36 cellular contexts compared by ENCODE assay signal in genomic region chr17:60098578-60098977, GRCh38. TPM values are rescaled to one million over a fixed set of nuclear protein-coding genes. Genes with fewer than 3 reads are reported as not detected.
"Had no signal": no experiment of that assay in that cellular context is flagged by ENCODE, and none has a peak within 500 bp of the region (broad histone marks: within the 10 kb centered on the region; RNA-seq: fewer than 3 reads in every experiment).

No MANE protein-coding gene starts in this region.

- H3K4me3 ChIP-seq: adrenal gland, Peyer's patch, SJSA1 had no signal

- H3K27ac ChIP-seq: adrenal gland, KMS-11, Peyer's patch, SJSA1, VCaP had no signal

- H3K27me3 ChIP-seq: adrenal gland, Peyer's patch, SJSA1 had no signal

- H3K4me2 ChIP-seq: KMS-11 had no signal

- H3K9me3 ChIP-seq: adrenal gland, Peyer's patch, SJSA1 had no signal

- H3K9ac ChIP-seq: KMS-11 had no signal

- DNase-seq: activated B cell treated with CpG ODN at 0.5 μM for 24 hours; activated CD4-positive, alpha-beta memory T cell treated with anti-CD3 and anti-CD28 coated beads, Interleukin-2, amount 10 ng/mL, durations not matched to agents 7 days and 5 days; activated CD4-positive, alpha-beta T cell treated with anti-CD3 and anti-CD28 coated beads for 48 hours; activated CD4-positive, CD25-positive, alpha-beta regulatory T cell treated with anti-CD3 and anti-CD28 coated beads, Interleukin-2, amount 50 U/mL, for 72 hours; activated gamma-delta T cell treated with Interleukin-2 at 50 U/mL for 16 hours; activated naive CD4-positive, alpha-beta T cell treated with anti-CD3 and anti-CD28 coated beads for 36 hours; activated T-cell treated with anti-CD3 and anti-CD28 coated beads, Interleukin-2, amount 50 U/mL, for 24 hours; adrenal gland; anterior cingulate cortex; caudate nucleus; cerebellar nuclear complex; MM.1S; MV-4-11; NCI-H1092; NCI-H146; NCI-H187; NCI-H2029 treated with DMSO at 0.1 percent for 48 hours; NCI-H2107; NCI-H2171; NCI-H446; NCI-H524; NCI-H69; PC-3; Peyer's patch; RPMI8226; SHP77 treated with DMSO at 0.1 percent for 48 hours; SW 1271; T-helper 1 cell; T-helper 2 cell; T-helper 9 cell had no signal

- H3K36me3 ChIP-seq: adrenal gland, Peyer's patch, SJSA1 had no signal

- H3K4me1 ChIP-seq: Peyer's patch had no signal

RNA-seq across cellular contexts. Expression of gene CA4, which starts 51.2 kb away (rescaled TPM):
- total RNA-seq: activated B cell treated with CpG ODN at 0.5 μM for 24 hours; activated CD4-positive, alpha-beta memory T cell treated with anti-CD3 and anti-CD28 coated beads, Interleukin-2, amount 10 ng/mL, durations not matched to agents 7 days and 5 days; activated naive CD4-positive, alpha-beta T cell treated with anti-CD3 and anti-CD28 coated beads for 36 hours; activated naive CD4-positive, alpha-beta T cell treated with anti-CD3 and anti-CD28 coated beads, Interleukin-2, amount 50 U/mL, for 72 hours; bronchial epithelial cell; LHCN-M2; PC-3; SJSA1 had no signal
